In the genomic region with DNA sequence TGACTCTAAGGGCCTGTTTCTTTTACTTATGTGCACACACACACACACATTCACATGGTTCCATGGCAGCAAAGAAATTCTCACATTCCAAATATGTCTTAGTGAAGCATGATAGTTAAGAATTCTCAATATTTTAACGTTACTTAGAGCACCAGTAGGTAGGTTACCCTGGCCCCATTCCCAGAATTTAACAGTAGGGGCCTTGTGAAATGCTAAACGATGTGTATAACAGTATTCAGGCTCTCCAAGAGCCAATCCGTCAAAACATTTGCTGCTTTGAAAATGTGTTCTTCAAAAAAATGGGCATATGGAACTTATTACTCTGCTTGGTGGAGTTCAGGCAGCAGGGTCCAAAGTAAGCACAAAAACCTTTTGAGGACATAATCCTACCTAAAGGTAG, we compare ENCODE assay signal across 14 cellular contexts.
DNase-seq lines count a peak whose midpoint lies in the region; ATAC-seq and TF ChIP-seq lines count a peak whose summit lies in the region.
"Had no signal": no experiment of that assay in that cellular context is flagged by ENCODE, and none has a peak within 500 bp of the region (broad histone marks: within the 10 kb centered on the region; RNA-seq: fewer than 3 reads in every experiment).

No MANE protein-coding gene starts in this region.

- H3K4me3 Mint-ChIP-seq in Caco-2 (ENCODE audit: unreplicated experiment) = no peak overlapping the region
- H3K4me3 Mint-ChIP-seq: activated CD8-positive, alpha-beta T cell treated with anti-CD3 and anti-CD28 coated beads for 36 hours; activated naive CD8-positive, alpha-beta T cell; naive thymus-derived CD4-positive, alpha-beta T cell; stimulated activated effector memory CD8-positive, alpha-beta T cell treated with anti-CD3 and anti-CD28 coated beads, Interleukin-12 subunit alpha, Interleukin-12 subunit beta, amount 100 ng/mL, for 72 hours had no signal

- peak overlapping the region; percentile 97 for H3K27ac ChIP-seq in SJSA1
- H3K27ac ChIP-seq in sigmoid colon = peak overlapping the region; percentile 30 to 67 (median 66)
- H3K27ac ChIP-seq in Karpas-422 (ENCODE audit: low read length) = no peak overlapping the region

- intact Hi-C loops in sigmoid colon (cut with DNase I) = no loop called here
- intact Hi-C loops in Caco-2 (cut with micrococcal nuclease; ENCODE audit: unreplicated experiment) = loop anchor here (2.0 kb wide), 1 partner anchor 70 kb away; no protein-coding TSS in a partner anchor

- H3K4me1 ChIP-seq in SJSA1 (replicated peaks) = peaks cover 47% of the 10 kb centered on the region
- H3K4me1 ChIP-seq in sigmoid colon = peaks cover 0 to 35% (median 31%) of the 10 kb centered on the region in 4 donors
- peaks cover 30% of the 10 kb centered on the region for H3K4me1 ChIP-seq in Caco-2
- H3K4me1 ChIP-seq in Karpas-422 (ENCODE audit: low read length) = peaks cover 6% of the 10 kb centered on the region; the same call in 1 of the 2 replicates

- no peak for TF ChIP-seq CTCF in fibroblast of pulmonary artery (IDR thresholded peaks at IDR 0.05; ENCODE audit: low read length, missing control alignments)
- no peak for TF ChIP-seq CTCF in sigmoid colon (IDR thresholded peaks at IDR 0.05)
- no peak for TF ChIP-seq CTCF in Caco-2 (IDR thresholded peaks at IDR 0.05; ENCODE audit: insufficient read depth in 1 of 2, low read depth in 1 of 2, low read length in 1 of 2, severe bottlenecking in 1 of 2, unreplicated experiment in 1 of 2)

- H3K9me3 ChIP-seq in SJSA1 (replicated peaks) (peaks cover 3% of the 10 kb centered on the region; the same call in 1 of the 2 replicates), sigmoid colon (no peaks in the 10 kb centered on the region), Caco-2 (no peaks in the 10 kb centered on the region), Karpas-422 (ENCODE audit: low read length) (no peaks in the 10 kb centered on the region)

- H3K4me1 Mint-ChIP-seq in Caco-2 (ENCODE audit: low read depth, unreplicated experiment) = peaks cover 7% of the 10 kb centered on the region
- H3K4me1 Mint-ChIP-seq: naive thymus-derived CD4-positive, alpha-beta T cell; stimulated activated effector memory CD8-positive, alpha-beta T cell treated with anti-CD3 and anti-CD28 coated beads, Interleukin-12 subunit alpha, Interleukin-12 subunit beta, amount 100 ng/mL, for 72 hours had no signal

- TF ChIP-seq POLR2A in sigmoid colon (IDR thresholded peaks at IDR 0.05) = no peak

- no peak overlapping the region for H3K27ac Mint-ChIP-seq in Caco-2 (ENCODE audit: unreplicated experiment)
- H3K27ac Mint-ChIP-seq: activated CD8-positive, alpha-beta T cell treated with anti-CD3 and anti-CD28 coated beads for 36 hours; activated naive CD8-positive, alpha-beta T cell; naive thymus-derived CD4-positive, alpha-beta T cell; stimulated activated effector memory CD8-positive, alpha-beta T cell treated with anti-CD3 and anti-CD28 coated beads, Interleukin-12 subunit alpha, Interleukin-12 subunit beta, amount 100 ng/mL, for 72 hours had no signal

- POLR2A ChIA-PET in Caco-2 (lab: Charles Lee) = no interaction called here

- H3K36me3 Mint-ChIP-seq in Caco-2 (ENCODE audit: insufficient read depth, unreplicated experiment) = no peaks in the 10 kb centered on the region
- H3K36me3 Mint-ChIP-seq: stimulated activated effector memory CD8-positive, alpha-beta T cell treated with anti-CD3 and anti-CD28 coated beads, Interleukin-12 subunit alpha, Interleukin-12 subunit beta, amount 100 ng/mL, for 72 hours had no signal

- no peak overlapping the region for H3K4me2 ChIP-seq in Karpas-422 (ENCODE audit: low read depth, low read length, poor library complexity, severe bottlenecking)

- ATAC-seq in HG03139 (IDR thresholded peaks at IDR 0.05; ENCODE audit: unreplicated experiment) = no peak
- ATAC-seq: activated CD8-positive, alpha-beta T cell treated with anti-CD3 and anti-CD28 coated beads for 36 hours; naive thymus-derived CD4-positive, alpha-beta T cell; stimulated activated effector memory CD8-positive, alpha-beta T cell treated with anti-CD3 and anti-CD28 coated beads, Interleukin-12 subunit alpha, Interleukin-12 subunit beta, amount 100 ng/mL, for 72 hours had no signal

- H3K27me3 ChIP-seq in SJSA1 (replicated peaks) (no peaks in the 10 kb centered on the region), sigmoid colon (no peaks in the 10 kb centered on the region), Caco-2 (replicated peaks; ENCODE audit: control insufficient read depth, insufficient read depth, low read length) (no peaks in the 10 kb centered on the region), Karpas-422 (ENCODE audit: low read length) (no peaks in the 10 kb centered on the region)

- CTCF ChIA-PET in Caco-2 (lab: Charles Lee) = no interaction called here

- peak; percentile 50 for DNase-seq in GM03348 (ENCODE audit: low spot score)
- peak; percentile 47 to 83 for DNase-seq in SJSA1 (ENCODE audit: low read depth in 1 of 2, low spot score in 2 of 2)
- peak; percentile 89 for DNase-seq in fibroblast of pulmonary artery (ENCODE audit: low read depth)
- DNase-seq in sigmoid colon = no peak
- DNase-seq in Caco-2 = no peak
- no peak for DNase-seq in NCI-H2107 (lab: John Stamatoyannopoulos, UW)
- DNase-seq in Karpas-422 = no peak
- DNase-seq: activated CD8-positive, alpha-beta T cell treated with anti-CD3 and anti-CD28 coated beads for 36 hours; naive thymus-derived CD4-positive, alpha-beta T cell; NCI-H1105; NCI-H82 had no signal

- no peak overlapping the region for H2AFZ ChIP-seq in Karpas-422 (ENCODE audit: low read length)

- no peaks in the 10 kb centered on the region for H3K9me3 Mint-ChIP-seq in Caco-2 (ENCODE audit: unreplicated experiment)
- H3K9me3 Mint-ChIP-seq: activated CD8-positive, alpha-beta T cell treated with anti-CD3 and anti-CD28 coated beads for 36 hours; stimulated activated effector memory CD8-positive, alpha-beta T cell treated with anti-CD3 and anti-CD28 coated beads, Interleukin-12 subunit alpha, Interleukin-12 subunit beta, amount 100 ng/mL, for 72 hours had no signal

- H3K4me3 ChIP-seq in SJSA1 (no peak overlapping the region), fibroblast of pulmonary artery (replicated peaks; ENCODE audit: low read depth, low read length) (no peak overlapping the region), sigmoid colon (no peak overlapping the region), Caco-2 (ENCODE audit: low read depth, low read length) (no peak overlapping the region), Karpas-422 (ENCODE audit: low read length) (no peak overlapping the region)

- no peak overlapping the region for H3K9ac ChIP-seq in Karpas-422 (ENCODE audit: low read length)

- H3K79me2 ChIP-seq in Karpas-422 (ENCODE audit: low read length) = no peaks in the 10 kb centered on the region

- WGBS in sigmoid colon, 2 donors = 43 to 66% methylated on average over 3 of the region's 3 CpGs

- no peak for TF ChIP-seq EP300 in sigmoid colon (IDR thresholded peaks at IDR 0.05)

- H4K20me1 ChIP-seq in Karpas-422 (ENCODE audit: insufficient read depth, low read depth, low read length) = no peaks in the 10 kb centered on the region

- BruUV-seq in Caco-2 (replicated peaks; lab: Mats Ljungman, UMichigan) = no TSS peak

- H3K27me3 Mint-ChIP-seq in Caco-2 (ENCODE audit: insufficient read depth, unreplicated experiment) = no peaks in the 10 kb centered on the region

- H3K36me3 ChIP-seq in SJSA1 = no peaks in the 10 kb centered on the region
- no peaks in the 10 kb centered on the region for H3K36me3 ChIP-seq in sigmoid colon
- H3K36me3 ChIP-seq in Caco-2 (ENCODE audit: control insufficient read depth, insufficient read depth, low read length) = no peaks in the 10 kb centered on the region
- H3K36me3 ChIP-seq in Karpas-422 (ENCODE audit: insufficient read depth, low read length) = no peaks in the 10 kb centered on the region

- no peaks in the 10 kb centered on the region for H3K9me2 ChIP-seq in Karpas-422 (replicated peaks; ENCODE audit: insufficient read depth, low read length)

Comparison
In these comparisons a context has a peak if more than half of its experiments do, and no peak if none do; other contexts are left out.
1. DNase-seq: peak in GM03348 (single experiment), SJSA1 (2 of 2) and fibroblast of pulmonary artery (single experiment); none in sigmoid colon (single experiment), Caco-2 (0 of 2), NCI-H2107 (single experiment) and Karpas-422 (single experiment).